In genomic region chr10:70260259-70260658, GRCh38 we compare ENCODE assay signal across 21 cellular contexts. TPM values are rescaled to one million over a fixed set of nuclear protein-coding genes. Genes with fewer than 3 reads are reported as not detected.
"Had no signal": no experiment of that assay in that cellular context is flagged by ENCODE, and none has a peak within 500 bp of the region (broad histone marks: within the 10 kb centered on the region; RNA-seq: fewer than 3 reads in every experiment).

No MANE protein-coding gene starts in this region.

- H3K36me3 ChIP-seq: colonic mucosa, esophagus muscularis mucosa, gastrocnemius medialis, heart right ventricle, ovary, right atrium auricular region had no signal

- H3K4me3 Mint-ChIP-seq: naive thymus-derived CD8-positive, alpha-beta T cell had no signal

- H3K27me3 ChIP-seq: ovary had no signal

- H3K4me3 ChIP-seq: colonic mucosa, dorsolateral prefrontal cortex, esophagus muscularis mucosa, gastrocnemius medialis, heart right ventricle, mucosa of descending colon, ovary, right atrium auricular region had no signal

- H3K27ac ChIP-seq: colonic mucosa, dorsolateral prefrontal cortex, epithelial cell of prostate, esophagus muscularis mucosa, gastrocnemius medialis, heart right ventricle, ovary, right atrium auricular region had no signal

- H3K4me1 ChIP-seq: gastrocnemius medialis had no signal

- ATAC-seq: gastrocnemius medialis; heart right ventricle; left lobe of liver; mucosa of descending colon; naive thymus-derived CD8-positive, alpha-beta T cell had no signal

- DNase-seq: colonic mucosa; dorsolateral prefrontal cortex; effector CD8-positive, alpha-beta T cell; gastrocnemius medialis; heart right ventricle; hypothalamus; mammary epithelial cell; mucosa of descending colon; naive thymus-derived CD8-positive, alpha-beta T cell; nucleus accumbens; ovary; small intestine; stimulated activated CD4-positive, alpha-beta T cell treated with anti-CD3 and anti-CD28 coated beads, Interleukin-12 subunit alpha, Interleukin-12 subunit beta, amount 100 ng/mL, for 4 hours; stimulated activated naive CD4-positive, alpha-beta T cell treated with Interleukin-2 at 50 U/mL for 16 hours; trophoblast cell had no signal

RNA-seq across cellular contexts. Expression of gene NPFFR1, which starts 23.5 kb away (rescaled TPM):
- total RNA-seq: esophagus muscularis mucosa; fibroblast of villous mesenchyme; left lobe of liver; naive thymus-derived CD8-positive, alpha-beta T cell; posterior vena cava had no signal
- polyA plus RNA-seq: heart right ventricle; naive thymus-derived CD8-positive, alpha-beta T cell had no signal
